In the genomic region with DNA sequence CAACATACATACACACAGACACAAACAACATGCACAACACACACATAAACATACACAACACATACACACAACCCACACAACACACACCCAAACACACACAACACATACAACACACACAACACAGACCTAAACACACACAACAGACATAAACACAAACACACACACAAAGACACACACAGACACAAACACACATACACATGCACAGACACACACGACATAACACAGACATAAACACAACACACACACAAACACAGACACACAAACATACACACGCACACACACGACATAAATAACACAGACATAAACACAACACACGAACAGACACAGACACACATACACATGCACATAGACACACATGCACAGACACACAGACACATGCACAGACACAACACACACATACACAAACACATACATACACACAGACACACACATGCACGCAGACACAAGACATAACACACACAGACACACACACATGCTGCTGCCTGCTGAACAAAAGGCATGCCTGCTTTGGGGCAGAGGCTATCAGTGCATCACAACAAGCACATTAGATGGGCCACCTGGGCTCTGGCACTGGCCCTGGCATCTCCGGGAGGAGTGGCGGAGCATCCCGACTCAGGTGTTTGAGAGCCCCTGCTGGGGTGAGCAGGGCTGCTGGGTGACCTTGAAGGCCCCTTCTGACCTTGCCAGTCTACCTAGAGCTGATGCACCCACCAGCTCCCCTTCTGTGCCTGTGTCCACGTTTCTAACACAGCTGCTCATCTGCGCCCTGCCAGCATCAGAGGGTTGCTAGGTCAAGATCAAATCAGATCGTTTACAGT, we compare ENCODE assay signal across 17 cellular contexts. TPM values are rescaled to one million over a fixed set of nuclear protein-coding genes. Genes with fewer than 3 reads are reported as not detected.
"Had no signal": no experiment of that assay in that cellular context is flagged by ENCODE, and none has a peak within 500 bp of the region (broad histone marks: within the 10 kb centered on the region; RNA-seq: fewer than 3 reads in every experiment).

No MANE protein-coding gene starts in this region.

- H3K27me3 ChIP-seq: brain microvascular endothelial cell, esophagus squamous epithelium, stomach, vagina had no signal

- ATAC-seq: activated CD4-positive, CD25-positive, alpha-beta regulatory T cell treated with anti-CD3 and anti-CD28 coated beads, Interleukin-2, amount 50 U/mL, for 24 hours; activated naive CD4-positive, alpha-beta T cell treated with anti-CD3 and anti-CD28 coated beads, Interleukin-2, amount 50 U/mL, for 72 hours; activated T-cell treated with anti-CD3 and anti-CD28 coated beads, Interleukin-2, amount 50 U/mL, for 4 hours had no signal

- H2AFZ ChIP-seq: parathyroid adenoma had no signal

- H3K9me3 ChIP-seq: esophagus squamous epithelium, stomach, thoracic aorta, vagina had no signal

- DNase-seq: activated CD4-positive, alpha-beta T cell treated with anti-CD3 and anti-CD28 coated beads, Interleukin-2, amount 50 U/mL, for 4 hours; activated effector memory CD4-positive, alpha-beta T cell treated with anti-CD3 and anti-CD28 coated beads, Interleukin-2, amount 50 U/mL, for 16 hours; activated T-cell treated with anti-CD3 and anti-CD28 coated beads, Interleukin-2, amount 50 U/mL, for 4 hours; amygdala; brain microvascular endothelial cell; esophagus squamous epithelium; foreskin fibroblast; head of caudate nucleus; retina; stomach had no signal

- H3K9ac ChIP-seq: parathyroid adenoma had no signal

- H3K27ac ChIP-seq: brain microvascular endothelial cell, esophagus squamous epithelium, parathyroid adenoma, stomach, thoracic aorta, vagina had no signal

- H3K4me3 ChIP-seq: esophagus squamous epithelium, skin epidermis, stomach, thoracic aorta, vagina had no signal

RNA-seq across cellular contexts. Expression of a gene that starts 5.5 kb away (rescaled TPM):
- total RNA-seq: mesenteric fat pad, thoracic aorta had no signal
